Comparison of ENCODE assay signal across 8 cellular contexts in the genomic region with DNA sequence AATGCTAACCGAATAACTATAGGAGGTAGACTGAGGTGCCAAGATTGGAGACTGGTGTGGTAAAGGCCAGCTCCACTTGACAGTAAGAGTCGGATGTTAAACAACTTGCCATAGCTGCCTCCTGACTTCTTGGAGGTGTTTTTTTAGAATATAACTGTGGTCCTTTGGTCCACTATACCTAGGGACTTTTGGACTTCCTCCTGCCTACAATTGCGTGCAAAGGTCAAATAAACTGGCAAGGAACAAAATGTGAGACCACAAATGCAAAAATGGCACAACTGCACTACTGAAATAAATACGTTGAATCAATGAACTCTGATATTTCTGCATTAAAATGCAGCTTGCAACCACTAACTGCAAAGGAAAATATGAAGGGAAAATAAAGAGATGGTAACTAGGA.
"Had no signal": no experiment of that assay in that cellular context is flagged by ENCODE, and none has a peak within 500 bp of the region (broad histone marks: within the 10 kb centered on the region; RNA-seq: fewer than 3 reads in every experiment).

No MANE protein-coding gene starts in this region.

- H3K4me3 ChIP-seq: K562 had no signal

- FAIRE-seq: HTR-8/SVneo, K562 had no signal

- H3K27ac ChIP-seq: HL-60, KMS-11 had no signal

- H3K9ac ChIP-seq: KMS-11 had no signal

- H3K27ac Mint-ChIP-seq: IgD-negative memory B cell had no signal

- H3K4me3 Mint-ChIP-seq: IgD-negative memory B cell had no signal

- H3K4me1 Mint-ChIP-seq: IgD-negative memory B cell had no signal

- ATAC-seq: K562 had no signal

- H3K27me3 Mint-ChIP-seq: IgD-negative memory B cell had no signal

- H3K36me3 Mint-ChIP-seq: IgD-negative memory B cell had no signal

- H3K4me2 ChIP-seq: KMS-11 had no signal

- DNase-seq: IMR-90, KBM-7, KG1 had no signal
